ENCODE assay signal across 17 cellular contexts in genomic region chr5:98372351-98372750, GRCh38.
A peak's percentile ranks its signal among the peaks of the same experiment; 100 is the strongest.
DNase-seq lines count a peak whose midpoint lies in the region; TF ChIP-seq lines count a peak whose summit lies in the region.
"Had no signal": no experiment of that assay in that cellular context is flagged by ENCODE, and none has a peak within 500 bp of the region (broad histone marks: within the 10 kb centered on the region; RNA-seq: fewer than 3 reads in every experiment).

No MANE protein-coding gene starts in this region.

- no peak overlapping the region for H3K4me3 Mint-ChIP-seq in glutamatergic neuron (ENCODE audit: unreplicated experiment)
- H3K4me3 Mint-ChIP-seq: CD4-positive, CD25-positive, alpha-beta regulatory T cell; CD8-positive, alpha-beta memory T cell; GM23338 had no signal

- peaks cover 2% of the 10 kb centered on the region for H3K4me1 Mint-ChIP-seq in glutamatergic neuron (ENCODE audit: low read depth, unreplicated experiment)
- H3K4me1 Mint-ChIP-seq: CD4-positive, CD25-positive, alpha-beta regulatory T cell; CD8-positive, alpha-beta memory T cell had no signal

- H3K4me3 ChIP-seq in AG10803 (ENCODE audit: low read length) = no peak overlapping the region
- H3K4me3 ChIP-seq in choroid plexus epithelial cell (ENCODE audit: low read depth, low read length) = no peak overlapping the region
- H3K4me3 ChIP-seq in fibroblast of pulmonary artery (replicated peaks; ENCODE audit: low read depth, low read length) = no peak overlapping the region
- H3K4me3 ChIP-seq: GM23338 had no signal

- no peaks in the 10 kb centered on the region for H3K36me3 Mint-ChIP-seq in glutamatergic neuron (ENCODE audit: unreplicated experiment)
- H3K36me3 Mint-ChIP-seq: CD4-positive, CD25-positive, alpha-beta regulatory T cell; CD8-positive, alpha-beta memory T cell had no signal

- H3K27me3 Mint-ChIP-seq in glutamatergic neuron (ENCODE audit: unreplicated experiment) = peaks cover 3% of the 10 kb centered on the region
- H3K27me3 Mint-ChIP-seq: CD4-positive, CD25-positive, alpha-beta regulatory T cell; CD8-positive, alpha-beta memory T cell had no signal

- no peaks in the 10 kb centered on the region for H3K9me3 Mint-ChIP-seq in glutamatergic neuron (ENCODE audit: unreplicated experiment)
- H3K9me3 Mint-ChIP-seq: GM23338 had no signal

- TF ChIP-seq CTCF in AG10803 (conservative IDR thresholded peaks at IDR 0.05; ENCODE audit: low read length) = no peak
- TF ChIP-seq CTCF in choroid plexus epithelial cell (conservative IDR thresholded peaks at IDR 0.05; ENCODE audit: low read depth, low read length) = no peak
- TF ChIP-seq CTCF in fibroblast of pulmonary artery (IDR thresholded peaks at IDR 0.05; ENCODE audit: low read length, missing control alignments) = no peak
- no peak for TF ChIP-seq CTCF in glutamatergic neuron (IDR thresholded peaks at IDR 0.05; ENCODE audit: partially characterized antibody, unreplicated experiment)

- DNase-seq in AG10803 (ENCODE audit: low read depth) = peak; percentile 4
- peak; percentile 14 for DNase-seq in choroid plexus epithelial cell (ENCODE audit: low read depth)
- DNase-seq in fibroblast of pulmonary artery (ENCODE audit: low read depth) = peak; percentile 40
- peak; percentile 24 for DNase-seq in iris pigment epithelial cell (ENCODE audit: low read depth)
- DNase-seq in NCI-H146 (lab: John Stamatoyannopoulos, UW) = no peak
- no peak for DNase-seq in dedifferentiated amniotic fluid mesenchymal stem cell (ENCODE audit: extremely low spot score)
- no peak for DNase-seq in activated gamma-delta T cell treated with Interleukin-2 at 50 U/mL for 16 hours
- DNase-seq in glutamatergic neuron = no peak
- DNase-seq: 8988T; BE2C; C1 segment of cervical spinal cord; Caco-2; CD4-positive, CD25-positive, alpha-beta regulatory T cell; CD8-positive, alpha-beta memory T cell; GDM1; HCEC 1CT had no signal

- no peak overlapping the region for H3K27ac Mint-ChIP-seq in glutamatergic neuron (ENCODE audit: unreplicated experiment)
- H3K27ac Mint-ChIP-seq: CD4-positive, CD25-positive, alpha-beta regulatory T cell; CD8-positive, alpha-beta memory T cell; GM23338 had no signal

Comparison
In these comparisons a context has a peak if more than half of its experiments do, and no peak if none do; other contexts are left out.
1. DNase-seq: peak in AG10803 (single experiment), choroid plexus epithelial cell (single experiment), fibroblast of pulmonary artery (single experiment) and iris pigment epithelial cell (single experiment); none in NCI-H146 (single experiment), dedifferentiated amniotic fluid mesenchymal stem cell (single experiment), activated gamma-delta T cell treated with Interleukin-2 at 50 U/mL for 16 hours (single experiment) and glutamatergic neuron (single experiment).